8 cellular contexts compared by ENCODE assay signal in the genomic region with DNA sequence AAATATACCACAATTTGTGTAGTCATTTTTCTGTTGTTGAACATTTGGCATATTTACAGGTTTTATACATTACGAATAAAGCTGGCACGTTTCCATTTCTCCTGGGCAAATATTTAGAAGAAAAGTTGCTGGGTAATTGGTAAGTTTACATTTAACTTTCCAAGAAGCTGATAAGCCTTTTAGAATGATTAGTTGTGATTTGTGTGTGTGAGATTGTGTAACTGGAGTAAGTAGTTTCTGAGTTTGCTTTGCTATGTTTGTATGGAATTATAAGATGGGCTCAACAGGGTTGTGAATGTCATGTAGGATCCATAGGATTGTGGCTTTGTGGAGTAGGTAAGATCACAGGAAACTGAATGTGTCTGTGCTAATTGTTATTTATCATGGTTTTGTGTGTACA. TPM values are rescaled to one million over a fixed set of nuclear protein-coding genes. Genes with fewer than 3 reads are reported as not detected.
DNase-seq lines count a peak whose midpoint lies in the region; ATAC-seq and TF ChIP-seq lines count a peak whose summit lies in the region.

No MANE protein-coding gene starts in this region.

- peak overlapping the region; percentile 99 for H3K4me2 ChIP-seq in fibroblast of lung (ENCODE audit: extremely low read depth, insufficient read depth, low read length)

- H3K9ac ChIP-seq in fibroblast of lung (ENCODE audit: insufficient read depth, low read length): no peak overlapping the region

- peaks cover 25% of the 10 kb centered on the region for H3K4me1 Mint-ChIP-seq in activated CD4-positive, alpha-beta T cell treated with anti-CD3 and anti-CD28 coated beads for 36 hours
- peaks cover 18% of the 10 kb centered on the region for H3K4me1 Mint-ChIP-seq in WTC11

- no peak for DNase-seq in activated CD4-positive, alpha-beta T cell treated with anti-CD3 and anti-CD28 coated beads for 36 hours
- DNase-seq in activated CD4-positive, alpha-beta T cell treated with anti-CD3 and anti-CD28 coated beads for 4 hours: no peak
- DNase-seq in WTC11 (ENCODE audit: low spot score) (no peak), fibroblast of lung (ENCODE audit: low read depth in 2 of 2) (peak in 1 of 2 donors; percentile 23), skeletal muscle cell (ENCODE audit: low read depth) (no peak), GM10266 (ENCODE audit: extremely low spot score) (no peak)
- DNase-seq in stimulated activated CD4-positive, alpha-beta T cell treated with anti-CD3 and anti-CD28 coated beads, Interleukin-2, amount 100 ng/mL, for 24 hours: no peak

- intact Hi-C loops in activated CD4-positive, alpha-beta T cell treated with anti-CD3 and anti-CD28 coated beads for 36 hours (cut with DNase I, micrococcal nuclease): loop anchor here in 1 of 2 experiments (5.0 kb wide), 1 partner anchor 447 kb away; no protein-coding TSS in a partner anchor

- TF ChIP-seq CTCF in WTC11 (IDR thresholded peaks at IDR 0.05): no peak
- TF ChIP-seq CTCF in fibroblast of lung (conservative IDR thresholded peaks at IDR 0.05 in 1 of 2, IDR thresholded peaks at IDR 0.05 in 1 of 2; ENCODE audit: low read depth in 1 of 2, low read length in 2 of 2): no peak
- TF ChIP-seq CTCF in GM10266 (IDR thresholded peaks at IDR 0.05; ENCODE audit: control insufficient read depth, insufficient read depth, low read depth, missing control alignments): no peak

- peaks cover 10% of the 10 kb centered on the region for H3K9me3 Mint-ChIP-seq in activated CD4-positive, alpha-beta T cell treated with anti-CD3 and anti-CD28 coated beads for 36 hours (ENCODE audit: low read depth)
- no peaks in the 10 kb centered on the region for H3K9me3 Mint-ChIP-seq in WTC11

- peaks cover 17% of the 10 kb centered on the region for H3K79me2 ChIP-seq in fibroblast of lung (ENCODE audit: control insufficient read depth, insufficient read depth, low read length)

- CTCF ChIA-PET in activated CD4-positive, alpha-beta T cell treated with anti-CD3 and anti-CD28 coated beads for 36 hours (lab: Charles Lee): no interaction called here
- CTCF ChIA-PET in WTC11 (lab: Charles Lee): no interaction called here

- H3K4me1 ChIP-seq in fibroblast of lung (ENCODE audit: control insufficient read depth, extremely low read depth, insufficient read depth, low read length): no peaks in the 10 kb centered on the region

- no peaks in the 10 kb centered on the region for H3K27me3 Mint-ChIP-seq in activated CD4-positive, alpha-beta T cell treated with anti-CD3 and anti-CD28 coated beads for 36 hours
- no peaks in the 10 kb centered on the region for H3K27me3 Mint-ChIP-seq in WTC11 (ENCODE audit: low read depth)

- H3K36me3 ChIP-seq in fibroblast of lung (ENCODE audit: control insufficient read depth, insufficient read depth, low read length): peaks cover 5% of the 10 kb centered on the region

- POLR2A ChIA-PET in activated CD4-positive, alpha-beta T cell treated with anti-CD3 and anti-CD28 coated beads for 36 hours (lab: Charles Lee): no interaction called here
- POLR2A ChIA-PET in WTC11 (lab: Charles Lee): no interaction called here

- H3K4me3 ChIP-seq in fibroblast of lung (replicated peaks in 1 of 4; ENCODE audit: control extremely low read depth in 1 of 4, insufficient read depth in 1 of 4, low read depth in 3 of 4, low read length in 4 of 4) (peak overlapping the region; percentile 46 to 93 (median 76)), skeletal muscle cell (ENCODE audit: low read depth, low read length) (peak overlapping the region; percentile 90)

- no peaks in the 10 kb centered on the region for H3K27me3 ChIP-seq in fibroblast of lung (ENCODE audit: control insufficient read depth, insufficient read depth, low read length)

- H2AFZ ChIP-seq in fibroblast of lung (ENCODE audit: low read length): no peak overlapping the region

- H3K4me3 Mint-ChIP-seq in activated CD4-positive, alpha-beta T cell treated with anti-CD3 and anti-CD28 coated beads for 36 hours: peak overlapping the region; percentile 83
- H3K4me3 Mint-ChIP-seq in WTC11: peak overlapping the region; percentile 90

- no peaks in the 10 kb centered on the region for H3K9me3 ChIP-seq in fibroblast of lung (ENCODE audit: control insufficient read depth, insufficient read depth, low read depth, low read length)

- H3K27ac Mint-ChIP-seq in activated CD4-positive, alpha-beta T cell treated with anti-CD3 and anti-CD28 coated beads for 36 hours: peak overlapping the region; percentile 9
- peak overlapping the region; percentile 0; the same call in 1 of the 2 replicates for H3K27ac Mint-ChIP-seq in WTC11

- no peak overlapping the region for H3K27ac ChIP-seq in fibroblast of lung (ENCODE audit: insufficient read depth, low read length)

- ATAC-seq in activated CD4-positive, alpha-beta T cell treated with anti-CD3 and anti-CD28 coated beads for 36 hours: no peak
- ATAC-seq in WTC11 (no peak), HG02885 (IDR thresholded peaks at IDR 0.05; ENCODE audit: poor library complexity, unreplicated experiment) (no peak)

- H4K20me1 ChIP-seq in fibroblast of lung (ENCODE audit: control insufficient read depth, extremely low read depth, insufficient read depth, low read length): no peaks in the 10 kb centered on the region

- peaks cover 63% of the 10 kb centered on the region for H3K36me3 Mint-ChIP-seq in activated CD4-positive, alpha-beta T cell treated with anti-CD3 and anti-CD28 coated beads for 36 hours (ENCODE audit: low read depth)
- peaks cover 22% of the 10 kb centered on the region for H3K36me3 Mint-ChIP-seq in WTC11

TF ChIP-seq in WTC11, 78 proteins besides CTCF, POLR2A, EP300 and RAD21 (continues in another document):
- no peak for TF ChIP-seq ZNF219 (CRISPR knock-in tag; IDR thresholded peaks at IDR 0.05; ENCODE audit: borderline replicate concordance)
- no peak for TF ChIP-seq FOXP4 (CRISPR knock-in tag; IDR thresholded peaks at IDR 0.05)
- no peak for TF ChIP-seq TEAD4 (CRISPR knock-in tag; IDR thresholded peaks at IDR 0.05)
- TF ChIP-seq, protein P1, sequence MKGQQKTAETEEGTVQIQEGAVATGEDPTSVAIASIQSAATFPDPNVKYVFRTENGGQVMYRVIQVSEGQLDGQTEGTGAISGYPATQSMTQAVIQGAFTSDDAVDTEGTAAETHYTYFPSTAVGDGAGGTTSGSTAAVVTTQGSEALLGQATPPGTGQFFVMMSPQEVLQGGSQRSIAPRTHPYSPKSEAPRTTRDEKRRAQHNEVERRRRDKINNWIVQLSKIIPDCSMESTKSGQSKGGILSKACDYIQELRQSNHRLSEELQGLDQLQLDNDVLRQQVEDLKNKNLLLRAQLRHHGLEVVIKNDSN (CRISPR knock-in tag; IDR thresholded peaks at IDR 0.05): no peak

RNA-seq across cellular contexts. Expression of gene ZNF529, which starts 1.7 kb away (rescaled TPM):
- total RNA-seq in activated CD4-positive, alpha-beta T cell treated with anti-CD3 and anti-CD28 coated beads for 36 hours: 10 to 100 TPM; 12.5 to 19.2 TPM
- total RNA-seq in WTC11 (2021) (13.1 to 16.1 TPM (median 14.4 TPM) in 3 replicates), fibroblast of lung (10.2 and 10.8 TPM in 2 replicates)
- polyA plus RNA-seq in fibroblast of lung: 5.5 and 7.7 TPM in 2 replicates
- polyA plus RNA-seq in fibroblast of lung (2012): 3.4 and 4.4 TPM in 2 replicates
- polyA minus RNA-seq in fibroblast of lung (ENCODE audit: low replicate concordance): 4.3 and 4.5 TPM in 2 replicates

RNA-seq across cellular contexts. Expression of gene ZNF382, which starts 30.4 kb away (rescaled TPM):
- total RNA-seq in activated CD4-positive, alpha-beta T cell treated with anti-CD3 and anti-CD28 coated beads for 36 hours: 10 to 100 TPM; 14.9 to 20.0 TPM
- total RNA-seq in WTC11 (2021): 8.2 to 9.5 TPM (median 8.8 TPM) in 3 replicates
- total RNA-seq in fibroblast of lung: 13.4 and 16.0 TPM in 2 replicates
- polyA plus RNA-seq in fibroblast of lung: 0.77 and 1.0 TPM in 2 replicates
- polyA plus RNA-seq in fibroblast of lung (2012): 1.9 and 2.6 TPM in 2 replicates
- 1.4 and 3.9 TPM in 2 replicates for polyA minus RNA-seq in fibroblast of lung (ENCODE audit: low replicate concordance)

RNA-seq across cellular contexts. Expression of gene ZNF260, which starts 46.7 kb away (rescaled TPM):
- total RNA-seq in activated CD4-positive, alpha-beta T cell treated with anti-CD3 and anti-CD28 coated beads for 36 hours: 1 to 10 TPM; 5.7 to 8.2 TPM
- total RNA-seq in WTC11 (2021) (24.1 to 29.0 TPM (median 25.3 TPM) in 3 replicates), fibroblast of lung (17.5 and 21.3 TPM in 2 replicates)
- 8.2 and 9.4 TPM in 2 replicates for polyA plus RNA-seq in fibroblast of lung
- polyA plus RNA-seq in fibroblast of lung (2012): 6.2 and 9.1 TPM in 2 replicates
- 2.3 and 29.9 TPM in 2 replicates for polyA minus RNA-seq in fibroblast of lung (ENCODE audit: low replicate concordance)
